In the genomic region with DNA sequence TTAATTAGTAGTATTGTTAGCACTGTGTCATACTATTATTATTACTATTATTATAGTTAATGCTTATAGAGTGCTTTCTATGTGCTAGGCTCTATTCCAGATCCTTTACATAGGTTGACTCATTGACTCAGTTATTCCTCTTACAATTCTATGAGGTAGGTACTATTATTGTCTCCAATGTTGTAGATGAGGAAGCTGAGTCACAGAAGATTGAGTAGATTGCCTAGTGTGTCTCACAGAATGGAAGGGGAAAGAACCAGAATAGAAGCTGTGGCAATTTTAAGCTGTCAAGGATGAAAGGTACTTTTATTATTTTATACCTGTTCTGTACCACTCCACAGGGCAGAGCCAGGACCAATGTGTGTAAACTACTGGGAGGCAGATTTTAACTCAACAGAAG, we compare ENCODE assay signal across 20 cellular contexts. TPM values are rescaled to one million over a fixed set of nuclear protein-coding genes. Genes with fewer than 3 reads are reported as not detected.
DNase-seq lines count a peak whose midpoint lies in the region; ATAC-seq and TF ChIP-seq lines count a peak whose summit lies in the region.
"Had no signal": no experiment of that assay in that cellular context is flagged by ENCODE, and none has a peak within 500 bp of the region (broad histone marks: within the 10 kb centered on the region; RNA-seq: fewer than 3 reads in every experiment).

No MANE protein-coding gene starts in this region.

- H3K9me3 Mint-ChIP-seq in activated CD4-positive, alpha-beta T cell treated with anti-CD3 and anti-CD28 coated beads for 36 hours (ENCODE audit: low read depth), result no peaks in the 10 kb centered on the region
- H3K9me3 Mint-ChIP-seq in activated T-helper 17 cell treated with anti-CD3 and anti-CD28 coated beads, Interleukin-2, amount 50 U/mL, for 72 hours, result no peaks in the 10 kb centered on the region
- H3K9me3 Mint-ChIP-seq in type B pancreatic cell, result no peaks in the 10 kb centered on the region

- no peak for DNase-seq in activated CD4-positive, alpha-beta T cell treated with anti-CD3 and anti-CD28 coated beads for 36 hours
- no peak for DNase-seq in activated CD4-positive, alpha-beta T cell treated with anti-CD3 and anti-CD28 coated beads for 48 hours
- DNase-seq in glomerular endothelial cell (ENCODE audit: extremely low read depth, low read depth, low spot score), result peak; percentile 36
- DNase-seq in type B pancreatic cell (ENCODE audit: extremely low spot score, unreplicated experiment), result no peak
- no peak for DNase-seq in OCI-M2 (lab: John Stamatoyannopoulos, UW; ENCODE audit: unreplicated experiment)
- no peak for DNase-seq in AG08396 (ENCODE audit: low spot score)
- DNase-seq: activated CD4-positive, alpha-beta T cell treated with anti-CD3 and anti-CD28 coated beads, Interleukin-2, amount 50 U/mL, for 1 hour; left lung; MM.1S; mucosa of descending colon; NCI-H1436; NCI-H2171; NCI-H69; SHP77; spleen; stimulated activated CD4-positive, alpha-beta T cell treated with anti-CD3 and anti-CD28 coated beads, Interleukin-4, amount 100 ng/mL, for 24 hours; stomach had no signal

- no peak overlapping the region for H3K27ac Mint-ChIP-seq in activated CD4-positive, alpha-beta T cell treated with anti-CD3 and anti-CD28 coated beads for 36 hours
- H3K27ac Mint-ChIP-seq in activated T-helper 17 cell treated with anti-CD3 and anti-CD28 coated beads, Interleukin-2, amount 50 U/mL, for 72 hours, result peak overlapping the region; percentile 44
- no peak overlapping the region for H3K27ac Mint-ChIP-seq in type B pancreatic cell

- no peaks in the 10 kb centered on the region for H3K36me3 Mint-ChIP-seq in activated CD4-positive, alpha-beta T cell treated with anti-CD3 and anti-CD28 coated beads for 36 hours (ENCODE audit: low read depth)
- peaks cover 6% of the 10 kb centered on the region for H3K36me3 Mint-ChIP-seq in activated T-helper 17 cell treated with anti-CD3 and anti-CD28 coated beads, Interleukin-2, amount 50 U/mL, for 72 hours (ENCODE audit: low read depth)
- H3K36me3 Mint-ChIP-seq in type B pancreatic cell, result no peaks in the 10 kb centered on the region
- H3K36me3 Mint-ChIP-seq: IgD-negative memory B cell had no signal

- intact Hi-C loops in activated CD4-positive, alpha-beta T cell treated with anti-CD3 and anti-CD28 coated beads for 36 hours (cut with DNase I, micrococcal nuclease), result loop anchor here in 1 of 2 experiments (5.0 kb wide), 1 partner anchor 60 kb away; the partner anchor contains the start of gene MORF4L2

- no peaks in the 10 kb centered on the region for H3K27me3 Mint-ChIP-seq in activated CD4-positive, alpha-beta T cell treated with anti-CD3 and anti-CD28 coated beads for 36 hours
- H3K27me3 Mint-ChIP-seq in activated T-helper 17 cell treated with anti-CD3 and anti-CD28 coated beads, Interleukin-2, amount 50 U/mL, for 72 hours, result no peaks in the 10 kb centered on the region
- no peaks in the 10 kb centered on the region for H3K27me3 Mint-ChIP-seq in type B pancreatic cell

- peaks cover 18% of the 10 kb centered on the region for H3K4me1 Mint-ChIP-seq in activated CD4-positive, alpha-beta T cell treated with anti-CD3 and anti-CD28 coated beads for 36 hours
- H3K4me1 Mint-ChIP-seq in activated T-helper 17 cell treated with anti-CD3 and anti-CD28 coated beads, Interleukin-2, amount 50 U/mL, for 72 hours, result peaks cover 12% of the 10 kb centered on the region
- peaks cover 5% of the 10 kb centered on the region for H3K4me1 Mint-ChIP-seq in type B pancreatic cell (ENCODE audit: unreplicated experiment)

- TF ChIP-seq CTCF in type B pancreatic cell (conservative IDR thresholded peaks at IDR 0.05), result no peak

- no peak overlapping the region for H3K4me3 Mint-ChIP-seq in activated CD4-positive, alpha-beta T cell treated with anti-CD3 and anti-CD28 coated beads for 36 hours
- H3K4me3 Mint-ChIP-seq in activated T-helper 17 cell treated with anti-CD3 and anti-CD28 coated beads, Interleukin-2, amount 50 U/mL, for 72 hours, result peak overlapping the region; percentile 52
- peak overlapping the region; percentile 26 for H3K4me3 Mint-ChIP-seq in type B pancreatic cell

- CTCF ChIA-PET in activated CD4-positive, alpha-beta T cell treated with anti-CD3 and anti-CD28 coated beads for 36 hours (lab: Charles Lee), result no interaction called here

- POLR2A ChIA-PET in activated CD4-positive, alpha-beta T cell treated with anti-CD3 and anti-CD28 coated beads for 36 hours (lab: Charles Lee), result no interaction called here

- peak; percentile 45 for ATAC-seq in activated CD4-positive, alpha-beta T cell treated with anti-CD3 and anti-CD28 coated beads for 36 hours
- ATAC-seq in activated T-helper 17 cell treated with anti-CD3 and anti-CD28 coated beads, Interleukin-2, amount 50 U/mL, for 72 hours (replicated peaks), result peak; percentile 64
- ATAC-seq in HG03108 (IDR thresholded peaks at IDR 0.05; ENCODE audit: unreplicated experiment), result no peak
- ATAC-seq: left lung, mucosa of descending colon had no signal

RNA-seq across cellular contexts. Expression of gene TCEAL1, which starts 1.9 kb away (rescaled TPM):
- total RNA-seq in activated CD4-positive, alpha-beta T cell treated with anti-CD3 and anti-CD28 coated beads for 36 hours, result 1 to 10 TPM; 5.9 to 8.7 TPM
- total RNA-seq in activated T-helper 17 cell treated with anti-CD3 and anti-CD28 coated beads, Interleukin-2, amount 50 U/mL, for 72 hours, result 1 to 10 TPM; 6.0 to 9.3 TPM
- 16.7 and 21.2 TPM in 2 replicates for total RNA-seq in glomerular endothelial cell
- 16.9 and 22.3 TPM in 2 replicates for total RNA-seq in type B pancreatic cell (ENCODE audit: low replicate concordance)

RNA-seq across cellular contexts. Expression of gene TCEAL3, which starts 19.1 kb away (rescaled TPM):
- total RNA-seq in activated CD4-positive, alpha-beta T cell treated with anti-CD3 and anti-CD28 coated beads for 36 hours, result 1 to 10 TPM; 5.1 to 7.3 TPM
- 1 to 10 TPM; 4.1 to 9.1 TPM for total RNA-seq in activated T-helper 17 cell treated with anti-CD3 and anti-CD28 coated beads, Interleukin-2, amount 50 U/mL, for 72 hours
- total RNA-seq in glomerular endothelial cell, result 17.3 and 19.0 TPM in 2 replicates
- total RNA-seq in type B pancreatic cell (ENCODE audit: low replicate concordance), result 9.5 and 13.8 TPM in 2 replicates

RNA-seq across cellular contexts. Expression of gene TCEAL4, which starts 41.5 kb away (rescaled TPM):
- 10 to 100 TPM; 17.1 to 18.5 TPM for total RNA-seq in activated CD4-positive, alpha-beta T cell treated with anti-CD3 and anti-CD28 coated beads for 36 hours
- total RNA-seq in activated T-helper 17 cell treated with anti-CD3 and anti-CD28 coated beads, Interleukin-2, amount 50 U/mL, for 72 hours, result 10 to 100 TPM in 1 of 2 donors, 1 to 10 TPM in 1; 9.9 to 14.1 TPM
- total RNA-seq in glomerular endothelial cell, result 54.8 and 62.0 TPM in 2 replicates
- total RNA-seq in type B pancreatic cell (ENCODE audit: low replicate concordance), result 50.5 and 68.1 TPM in 2 replicates

RNA-seq across cellular contexts. Expression of gene MORF4L2, which starts 59.6 kb away (rescaled TPM):
- total RNA-seq in activated CD4-positive, alpha-beta T cell treated with anti-CD3 and anti-CD28 coated beads for 36 hours, result 100 to 1,000 TPM; 239 to 257 TPM
- 100 to 1,000 TPM; 181 to 247 TPM for total RNA-seq in activated T-helper 17 cell treated with anti-CD3 and anti-CD28 coated beads, Interleukin-2, amount 50 U/mL, for 72 hours
- 296 and 405 TPM in 2 replicates for total RNA-seq in glomerular endothelial cell
- 419 and 666 TPM in 2 replicates for total RNA-seq in type B pancreatic cell (ENCODE audit: low replicate concordance)
